Comparison of ENCODE assay signal across 9 cellular contexts in genomic region chr11:128627666-128628342, GRCh38. TPM values are rescaled to one million over a fixed set of nuclear protein-coding genes. Genes with fewer than 3 reads are reported as not detected.
A peak's percentile ranks its signal among the peaks of the same experiment; 100 is the strongest.
DNase-seq lines count a peak whose midpoint lies in the region; ATAC-seq and TF ChIP-seq lines count a peak whose summit lies in the region.
"Had no signal": no experiment of that assay in that cellular context is flagged by ENCODE, and none has a peak within 500 bp of the region (broad histone marks: within the 10 kb centered on the region; RNA-seq: fewer than 3 reads in every experiment).

No MANE protein-coding gene starts in this region.

- no peak overlapping the region for H3K9ac ChIP-seq in mammary epithelial cell (ENCODE audit: insufficient read depth, low read length)

- CTCF ChIA-PET in mammary epithelial cell (lab: Charles Lee; ENCODE audit: low non-redundant PET), result no interaction called here

- WGBS in mammary epithelial cell (ENCODE audit: low coverage, missing lambda C conversion rate), result 84% methylated on average over 7 of the region's 7 CpGs

- no peaks in the 10 kb centered on the region for H3K36me3 ChIP-seq in mammary epithelial cell (ENCODE audit: insufficient read depth, low read length)

- no peaks in the 10 kb centered on the region for H3K9me3 ChIP-seq in mammary epithelial cell (replicated peaks; ENCODE audit: insufficient read depth, low read length)

- no peak overlapping the region for H2AFZ ChIP-seq in mammary epithelial cell (ENCODE audit: low read depth, low read length)

- dilution Hi-C loops in mammary epithelial cell (cut with HindIII; ENCODE audit: low sequenced_read_pairs), result loop anchor here (25.0 kb wide), 2 partner anchors 316 to 591 kb away; no protein-coding TSS in a partner anchor

- H3K4me3 ChIP-seq in mammary epithelial cell (replicated peaks in 1 of 3; ENCODE audit: insufficient read depth in 1 of 3, low read depth in 2 of 3, low read length in 3 of 3), result no peak overlapping the region

- H3K4me1 ChIP-seq in mammary epithelial cell (ENCODE audit: insufficient read depth, low read length), result no peaks in the 10 kb centered on the region

- ATAC-seq in GM21381 (IDR thresholded peaks at IDR 0.05; ENCODE audit: unreplicated experiment), result peak; percentile 42

- in situ Hi-C loops in mammary epithelial cell (cut with MboI; ENCODE audit: low sequenced_read_pairs in 2 of 2), result loop anchor here (5.0 to 25.0 kb wide), 2 partner anchors 341 to 591 kb away; no protein-coding TSS in a partner anchor

- no peak overlapping the region for H3K4me2 ChIP-seq in mammary epithelial cell (ENCODE audit: insufficient read depth, low read depth, low read length)

- no peak overlapping the region for H3K27ac ChIP-seq in mammary epithelial cell (ENCODE audit: insufficient read depth, low read depth, low read length)

- H4K20me1 ChIP-seq in mammary epithelial cell (ENCODE audit: insufficient read depth, low read length), result no peaks in the 10 kb centered on the region

- no TSS peak for BruUV-seq in mammary epithelial cell (replicated peaks; lab: Mats Ljungman, UMichigan)

- peak; percentile 22; the same call in 1 of the 3 replicates for TF ChIP-seq CTCF in GM12872 (IDR thresholded peaks at IDR 0.05; ENCODE audit: insufficient read depth, low read depth, low read length)
- TF ChIP-seq CTCF in mammary epithelial cell (conservative IDR thresholded peaks at IDR 0.05 in 1 of 2, IDR thresholded peaks at IDR 0.05 in 1 of 2; ENCODE audit: extremely low read depth in 1 of 2, insufficient read depth in 1 of 2, low read depth in 1 of 2, low read length in 2 of 2), result no peak

- DNase-seq in NCI-H69 (lab: John Stamatoyannopoulos, UW) (peak; percentile 23), left kidney (ENCODE audit: low read depth, low spot score) (peak; percentile 80), mammary epithelial cell (no peak), RPMI8226 (no peak), NCI-H345 (lab: John Stamatoyannopoulos, UW) (no peak), HT-29 (ENCODE audit: low spot score) (no peak)
- DNase-seq: NCI-H1417 treated with DMSO at 0.1 percent for 48 hours had no signal

- no peaks in the 10 kb centered on the region for H3K27me3 ChIP-seq in mammary epithelial cell (ENCODE audit: insufficient read depth, low read length)

- intact Hi-C loops in mammary epithelial cell (cut with micrococcal nuclease), result no loop called here

- H3K79me2 ChIP-seq in mammary epithelial cell (ENCODE audit: insufficient read depth, low read length), result no peaks in the 10 kb centered on the region

RNA-seq across cellular contexts. Expression of gene ETS1, which starts 40.4 kb away (rescaled TPM):
- total RNA-seq in mammary epithelial cell, result 100 to 1,000 TPM in 1 of 2 donors, 10 to 100 TPM in 1; 53.0 to 115 TPM
- polyA plus RNA-seq in mammary epithelial cell, result 40.7 TPM
- 71.6 TPM for polyA minus RNA-seq in mammary epithelial cell
- total RNA-seq in HT-29 (2014; rRNA removed; shearing (Covaris generic)), result 3.8 and 4.3 TPM in 2 replicates

Comparison
In these comparisons a context has a peak if more than half of its experiments do, and no peak if none do; other contexts are left out.
1. DNase-seq: peak in NCI-H69 (single experiment) and left kidney (single experiment); none in mammary epithelial cell (single experiment), RPMI8226 (single experiment), NCI-H345 (single experiment) and HT-29 (single experiment).
2. RNA of gene ETS1, which starts 40.4 kb away (total RNA-seq): 53.0 to 115 TPM in mammary epithelial cell; 3.8 to 4.3 TPM in HT-29; every median in the first group is over 10 times any median in the second.